1 cellular context compared by ENCODE assay signal in genomic region chr11:77249427-77249826, GRCh38.
TF ChIP-seq lines count a peak whose summit lies in the region.

No MANE protein-coding gene starts in this region.

TF ChIP-seq in GM23338, 12 proteins besides CTCF, POLR2A, EP300 and RAD21 (continued from another document):
- TF ChIP-seq ETS1 (IDR thresholded peaks at IDR 0.05) (no peak), NANOG (IDR thresholded peaks at IDR 0.05; ENCODE audit: borderline replicate concordance) (no peak), ZNF114 (CRISPR knock-in tag; IDR thresholded peaks at IDR 0.05) (no peak), EZH2phosphoT487 (IDR thresholded peaks at IDR 0.05; ENCODE audit: unreplicated experiment) (no peak), ZNF462 (CRISPR knock-in tag; IDR thresholded peaks at IDR 0.05) (no peak)
